In genomic region chr9:128921881-128922763, GRCh38 we compare ENCODE assay signal across 9 cellular contexts. TPM values are rescaled to one million over a fixed set of nuclear protein-coding genes. Genes with fewer than 3 reads are reported as not detected.
DNase-seq lines count a peak whose midpoint lies in the region; ATAC-seq, FAIRE-seq and TF ChIP-seq lines count a peak whose summit lies in the region.
"Had no signal": no experiment of that assay in that cellular context is flagged by ENCODE, and none has a peak within 500 bp of the region (broad histone marks: within the 10 kb centered on the region; RNA-seq: fewer than 3 reads in every experiment).

No MANE protein-coding gene starts in this region.

- H3K79me2 ChIP-seq in osteoblast (ENCODE audit: insufficient read depth, low read length), result peaks cover 2% of the 10 kb centered on the region

- TF ChIP-seq CTCF in fibroblast of villous mesenchyme (IDR thresholded peaks at IDR 0.05; ENCODE audit: insufficient read depth, low read depth, low read length) (peak; percentile 21), osteoblast (IDR thresholded peaks at IDR 0.05; ENCODE audit: extremely low read depth, low read depth, low read length) (no peak)

- no peaks in the 10 kb centered on the region for H3K27me3 ChIP-seq in BLaER1
- no peaks in the 10 kb centered on the region for H3K27me3 ChIP-seq in osteoblast (ENCODE audit: insufficient read depth, low read length)

- H2AFZ ChIP-seq in osteoblast (ENCODE audit: low read length), result peak overlapping the region; percentile 35

- no peak for ATAC-seq in GM19035 (IDR thresholded peaks at IDR 0.05; ENCODE audit: unreplicated experiment)
- no peak for ATAC-seq in HG03521 (IDR thresholded peaks at IDR 0.05; ENCODE audit: unreplicated experiment)

- peak overlapping the region; percentile 96 for H3K9ac ChIP-seq in BLaER1

- FAIRE-seq in urothelium cell line (lab: Jason Lieb, UNC), result no peak
- FAIRE-seq: endometrium had no signal

- peaks cover 59% of the 10 kb centered on the region for H3K4me1 ChIP-seq in BLaER1
- peaks cover 13% of the 10 kb centered on the region for H3K4me1 ChIP-seq in osteoblast (ENCODE audit: insufficient read depth, low read length)

- peak overlapping the region; percentile 98 for H3K27ac ChIP-seq in BLaER1
- H3K27ac ChIP-seq in osteoblast (ENCODE audit: low read depth, low read length), result no peak overlapping the region

- H3K36me3 ChIP-seq in BLaER1 (peaks cover 14% of the 10 kb centered on the region), osteoblast (ENCODE audit: insufficient read depth, low read length) (peaks cover 11% of the 10 kb centered on the region)

- DNase-seq in SK-N-DZ (ENCODE audit: low spot score), result peak; percentile 87
- peak; percentile 97 for DNase-seq in fibroblast of villous mesenchyme (ENCODE audit: low read depth)
- DNase-seq in osteoblast (ENCODE audit: insufficient read length, low spot score, missing footprints), result peak; percentile 92
- no peak for DNase-seq in urothelium cell line (ENCODE audit: low spot score)
- no peak for DNase-seq in GDM1 (lab: John Stamatoyannopoulos, UW)

- H3K4me3 ChIP-seq in BLaER1, result peak overlapping the region; percentile 71
- H3K4me3 ChIP-seq in fibroblast of villous mesenchyme (ENCODE audit: low read depth, low read length), result peak overlapping the region; percentile 72
- peak overlapping the region; percentile 63 for H3K4me3 ChIP-seq in osteoblast (ENCODE audit: insufficient read depth, low read length)

- H4K20me1 ChIP-seq in BLaER1 (no peaks in the 10 kb centered on the region), osteoblast (ENCODE audit: insufficient read depth, low read length) (no peaks in the 10 kb centered on the region)

- H3K4me2 ChIP-seq in BLaER1 (peak overlapping the region; percentile 97), osteoblast (ENCODE audit: insufficient read depth, low read length) (peak overlapping the region; percentile 55)

- H3K9me3 ChIP-seq in BLaER1, result no peaks in the 10 kb centered on the region
- H3K9me3 ChIP-seq in osteoblast (ENCODE audit: low read depth, low read length), result no peaks in the 10 kb centered on the region

RNA-seq across cellular contexts. Expression of gene PHYHD1, which starts 1.3 kb away (rescaled TPM):
- polyA plus RNA-seq in SK-N-DZ (2014; cell fraction: cytosol; rRNA removed), result 57.6 and 72.8 TPM in 2 replicates
- polyA plus RNA-seq in SK-N-DZ (2014; cell fraction: nucleus; rRNA removed), result 69.4 and 85.5 TPM in 2 replicates
- total RNA-seq in fibroblast of villous mesenchyme, result 9.9 and 11.9 TPM in 2 replicates
- 7.6 and 8.0 TPM in 2 replicates for total RNA-seq in osteoblast

RNA-seq across cellular contexts. Expression of gene DOLK, which starts 25.3 kb away (rescaled TPM):
- 12.6 and 15.4 TPM in 2 replicates for polyA plus RNA-seq in SK-N-DZ (2014; cell fraction: cytosol; rRNA removed)
- 4.0 and 6.7 TPM in 2 replicates for polyA plus RNA-seq in SK-N-DZ (2014; cell fraction: nucleus; rRNA removed)
- total RNA-seq in fibroblast of villous mesenchyme (24.8 and 31.5 TPM in 2 replicates), osteoblast (28.6 and 29.5 TPM in 2 replicates)

RNA-seq across cellular contexts. Expression of gene NUP188, which starts 25.4 kb away (rescaled TPM):
- polyA plus RNA-seq in SK-N-DZ (2014; cell fraction: cytosol; rRNA removed), result 48.6 and 61.0 TPM in 2 replicates
- polyA plus RNA-seq in SK-N-DZ (2014; cell fraction: nucleus; rRNA removed), result 70.0 and 146 TPM in 2 replicates
- total RNA-seq in fibroblast of villous mesenchyme (48.0 and 59.2 TPM in 2 replicates), osteoblast (28.9 and 30.0 TPM in 2 replicates)

RNA-seq across cellular contexts. Expression of gene LRRC8A, which starts 40.2 kb away (rescaled TPM):
- 35.5 and 44.0 TPM in 2 replicates for polyA plus RNA-seq in SK-N-DZ (2014; cell fraction: cytosol; rRNA removed)
- polyA plus RNA-seq in SK-N-DZ (2014; cell fraction: nucleus; rRNA removed), result 21.8 and 23.4 TPM in 2 replicates
- 53.5 and 62.2 TPM in 2 replicates for total RNA-seq in fibroblast of villous mesenchyme
- 38.0 and 39.8 TPM in 2 replicates for total RNA-seq in osteoblast

RNA-seq across cellular contexts. Expression of gene KYAT1, which starts 40.4 kb away (rescaled TPM):
- 45.3 and 47.4 TPM in 2 replicates for polyA plus RNA-seq in SK-N-DZ (2014; cell fraction: cytosol; rRNA removed)
- polyA plus RNA-seq in SK-N-DZ (2014; cell fraction: nucleus; rRNA removed), result 103 and 114 TPM in 2 replicates
- total RNA-seq in fibroblast of villous mesenchyme (6.8 and 11.2 TPM in 2 replicates), osteoblast (3.3 and 4.7 TPM in 2 replicates)

Comparison
In these comparisons a context has a peak if more than half of its experiments do, and no peak if none do; other contexts are left out.
1. DNase-seq: peak in SK-N-DZ (single experiment), fibroblast of villous mesenchyme (single experiment) and osteoblast (single experiment); none in urothelium cell line (single experiment) and GDM1 (single experiment).
2. Peak in every context shown above with its lines, with median percentiles within 50 percentile points of each other: H3K4me3 ChIP-seq.